21 cellular contexts compared by ENCODE assay signal in the genomic region with DNA sequence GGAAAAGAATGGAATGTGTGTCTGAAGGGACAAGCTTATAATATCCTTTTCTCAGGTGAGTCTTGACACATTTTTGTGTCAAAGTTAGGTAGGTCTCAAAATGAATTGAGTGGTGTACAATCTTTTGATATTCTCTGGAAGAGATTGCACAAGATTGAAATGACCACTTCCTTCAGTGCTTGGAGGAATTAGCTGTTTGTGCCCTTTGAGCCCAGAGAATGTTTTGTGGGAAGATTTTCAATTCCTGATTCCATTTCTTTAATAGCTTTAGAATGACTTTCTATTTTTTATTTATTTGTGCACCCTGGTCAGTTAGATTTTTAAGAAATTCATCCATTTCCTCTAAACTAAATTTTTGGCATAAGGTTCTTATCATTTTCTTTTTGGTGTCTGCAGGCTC. TPM values are rescaled to one million over a fixed set of nuclear protein-coding genes. Genes with fewer than 3 reads are reported as not detected.
DNase-seq lines count a peak whose midpoint lies in the region; ATAC-seq and TF ChIP-seq lines count a peak whose summit lies in the region.
"Had no signal": no experiment of that assay in that cellular context is flagged by ENCODE, and none has a peak within 500 bp of the region (broad histone marks: within the 10 kb centered on the region; RNA-seq: fewer than 3 reads in every experiment).

No MANE protein-coding gene starts in this region.

- no peak overlapping the region for H3K27ac ChIP-seq in upper lobe of left lung

- no peaks in the 10 kb centered on the region for H3K36me3 Mint-ChIP-seq in activated T-cell treated with anti-CD3 and anti-CD28 coated beads, Interleukin-2, amount 50 U/mL, for 4 hours (ENCODE audit: insufficient read depth)

- peak; percentile 5 for DNase-seq in AG04449 (ENCODE audit: low read depth, low spot score)
- peak; percentile 78 for DNase-seq in EL
- DNase-seq in cardiac fibroblast (ENCODE audit: low read depth in 2 of 2) = peak; percentile 29 to 38
- DNase-seq in foreskin fibroblast = peak; percentile 17 to 39
- DNase-seq in NCI-H524 treated with DMSO at 0.1 percent for 48 hours (lab: John Stamatoyannopoulos, UW) = no peak
- DNase-seq in activated T-cell treated with anti-CD3 and anti-CD28 coated beads, Interleukin-2, amount 50 U/mL, for 4 hours = no peak
- DNase-seq in NCI-H128 (lab: John Stamatoyannopoulos, UW; ENCODE audit: unreplicated experiment) = no peak
- no peak for DNase-seq in upper lobe of left lung
- DNase-seq: DMS 273 treated with DMSO at 0.1 percent for 48 hours, GOT3, KG1, NCI-H1092 treated with DMSO at 0.1 percent for 48 hours, NCI-H187 treated with DMSO at 0.1 percent for 48 hours, NCI-H2171, NCI-H446 treated with DMSO at 0.1 percent for 48 hours, Peyer's patch, SHP77 had no signal

- H3K27me3 ChIP-seq in upper lobe of left lung = no peaks in the 10 kb centered on the region
- H3K27me3 ChIP-seq: BLaER1 treated with 17β-estradiol and CSF1 and Interleukin-3, amounts not matched to agents 10 nM and 100 nM; Peyer's patch had no signal

- H3K27me3 Mint-ChIP-seq in activated T-cell treated with anti-CD3 and anti-CD28 coated beads, Interleukin-2, amount 50 U/mL, for 4 hours (ENCODE audit: low read depth) = peaks cover 12% of the 10 kb centered on the region

- no peaks in the 10 kb centered on the region for H3K36me3 ChIP-seq in upper lobe of left lung
- H3K36me3 ChIP-seq: BLaER1 treated with 17β-estradiol and CSF1 and Interleukin-3, amounts not matched to agents 10 nM and 100 nM; Peyer's patch had no signal

- ATAC-seq in activated T-cell treated with anti-CD3 and anti-CD28 coated beads, Interleukin-2, amount 50 U/mL, for 4 hours = no peak
- no peak for ATAC-seq in upper lobe of left lung (ENCODE audit: low FRiP score in 2 of 2)
- ATAC-seq: GM12878 had no signal

- POLR2A ChIA-PET in AG04449 (lab: Yijun Ruan, JAX) = no interaction called here

- no peak overlapping the region for H3K4me3 ChIP-seq in AG04449 (ENCODE audit: low read depth, low read length)
- no peak overlapping the region for H3K4me3 ChIP-seq in cardiac fibroblast (replicated peaks in 1 of 2; ENCODE audit: low read depth in 2 of 2, low read length in 2 of 2)
- no peak overlapping the region for H3K4me3 ChIP-seq in foreskin fibroblast (ENCODE audit: low read depth in 1 of 2, low read length in 2 of 2)
- H3K4me3 ChIP-seq in upper lobe of left lung = no peak overlapping the region
- H3K4me3 ChIP-seq: BLaER1 treated with 17β-estradiol and CSF1 and Interleukin-3, amounts not matched to agents 10 nM and 100 nM; GM12878; Peyer's patch had no signal

- H3K9me3 Mint-ChIP-seq in activated T-cell treated with anti-CD3 and anti-CD28 coated beads, Interleukin-2, amount 50 U/mL, for 4 hours = peaks cover 6% of the 10 kb centered on the region

- no peak for TF ChIP-seq CTCF in AG04449 (IDR thresholded peaks at IDR 0.05; ENCODE audit: insufficient read depth, low read length, missing control alignments)
- TF ChIP-seq CTCF in cardiac fibroblast (IDR thresholded peaks at IDR 0.05; ENCODE audit: low read depth, low read length) = no peak
- no peak for TF ChIP-seq CTCF in foreskin fibroblast (IDR thresholded peaks at IDR 0.05; ENCODE audit: low read depth, low read length)
- TF ChIP-seq CTCF in upper lobe of left lung (IDR thresholded peaks at IDR 0.05) = no peak

- no peaks in the 10 kb centered on the region for H3K4me1 Mint-ChIP-seq in activated T-cell treated with anti-CD3 and anti-CD28 coated beads, Interleukin-2, amount 50 U/mL, for 4 hours (ENCODE audit: low read depth)

- CTCF ChIA-PET in AG04449 (lab: Yijun Ruan, JAX) = interaction anchor here (0.8 to 14.0 kb wide), 4 partner anchors 9 to 184 kb away, joined by 3 to 811 read pairs (median 11); no protein-coding TSS in a partner anchor

- no peak for TF ChIP-seq POLR2A in upper lobe of left lung (IDR thresholded peaks at IDR 0.05)

- H3K9me3 ChIP-seq in upper lobe of left lung = no peaks in the 10 kb centered on the region
- H3K9me3 ChIP-seq: Peyer's patch had no signal

- H3K4me1 ChIP-seq in upper lobe of left lung = peaks cover 0 to 5% (median 3%) of the 10 kb centered on the region in 4 donors
- H3K4me1 ChIP-seq: Peyer's patch had no signal

- no peak overlapping the region for H3K4me3 Mint-ChIP-seq in activated T-cell treated with anti-CD3 and anti-CD28 coated beads, Interleukin-2, amount 50 U/mL, for 4 hours

- no peak for TF ChIP-seq EP300 in upper lobe of left lung (IDR thresholded peaks at IDR 0.05)

RNA-seq across cellular contexts. Expression of a gene that starts 1.6 kb away (rescaled TPM):
- total RNA-seq in activated T-cell treated with anti-CD3 and anti-CD28 coated beads, Interleukin-2, amount 50 U/mL, for 4 hours = not detected
- 10 to 100 TPM in 1 of 6 donors, 1 to 10 TPM in 2, under 1 TPM in 2, not detected in 1; 0.76 to 16.7 (median 1.9) TPM for total RNA-seq in upper lobe of left lung
- total RNA-seq: A172, GM12878, M059J had no signal

RNA-seq across cellular contexts. Expression of a gene that starts 8.4 kb away (rescaled TPM):
- total RNA-seq in activated T-cell treated with anti-CD3 and anti-CD28 coated beads, Interleukin-2, amount 50 U/mL, for 4 hours = 10 to 100 TPM in 1 of 3 donors, 1 to 10 TPM in 2; 1.4 to 17.7 (median 3.6) TPM
- total RNA-seq in upper lobe of left lung = not detected
- total RNA-seq: A172, M059J, Peyer's patch had no signal

RNA-seq across cellular contexts. Expression of a gene that starts 35.4 kb away (rescaled TPM):
- not detected for total RNA-seq in activated T-cell treated with anti-CD3 and anti-CD28 coated beads, Interleukin-2, amount 50 U/mL, for 4 hours
- total RNA-seq in upper lobe of left lung = 1 to 10 TPM in 2 of 6 donors, under 1 TPM in 1, not detected in 3; 0.29 to 3.2 (median 1.4) TPM
- total RNA-seq: A172, GM12878 had no signal

Comparison
In these comparisons a context has a peak if more than half of its experiments do, and no peak if none do; other contexts are left out.
1. DNase-seq: peak in AG04449 (single experiment), EL (single experiment), cardiac fibroblast (2 of 2) and foreskin fibroblast (2 of 2); none in NCI-H524 treated with DMSO at 0.1 percent for 48 hours (single experiment), activated T-cell treated with anti-CD3 and anti-CD28 coated beads, Interleukin-2, amount 50 U/mL, for 4 hours (single experiment), NCI-H128 (single experiment) and upper lobe of left lung (0 of 2).